In the genomic region with DNA sequence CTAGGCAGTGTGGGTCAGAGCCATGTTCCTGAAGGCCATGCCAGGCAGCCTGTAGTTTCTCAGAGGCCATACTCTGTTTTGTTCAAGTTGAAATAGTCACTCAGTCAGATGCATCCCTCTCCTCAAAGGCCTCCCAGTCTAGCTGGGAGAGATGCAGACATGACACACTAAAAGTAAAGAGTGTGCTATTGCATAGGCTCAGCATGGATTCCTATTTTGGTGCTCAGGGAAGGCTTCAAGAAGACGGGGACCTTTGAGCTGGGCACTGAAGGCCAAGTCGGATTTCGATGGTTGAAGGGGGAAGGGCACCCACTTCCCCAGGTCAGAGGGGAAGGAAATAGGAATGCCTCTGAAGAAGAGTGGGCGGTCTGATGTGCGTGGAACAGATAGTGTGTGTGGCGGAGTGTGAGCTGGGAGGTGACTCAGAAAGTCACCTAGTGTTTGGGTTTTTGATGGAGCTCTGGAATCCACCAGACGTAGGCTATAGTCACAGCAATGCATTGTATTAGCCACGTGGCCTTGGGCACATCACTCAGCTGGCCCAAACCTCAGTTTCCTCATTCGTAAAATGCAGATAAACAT, we compare ENCODE assay signal across 14 cellular contexts.
"Had no signal": no experiment of that assay in that cellular context is flagged by ENCODE, and none has a peak within 500 bp of the region (broad histone marks: within the 10 kb centered on the region; RNA-seq: fewer than 3 reads in every experiment).

No MANE protein-coding gene starts in this region.

- DNase-seq: cortex of kidney; effector memory CD4-positive, alpha-beta T cell; heart right ventricle; mammary epithelial cell; naive thymus-derived CD4-positive, alpha-beta T cell; sigmoid colon; stimulated activated naive CD4-positive, alpha-beta T cell treated with Interleukin-2 at 50 U/mL for 16 hours; transverse colon had no signal

- FAIRE-seq: endometrium, frontal cortex, islet of Langerhans had no signal

- H3K36me3 ChIP-seq: heart right ventricle, neutrophil, sigmoid colon, thoracic aorta, transverse colon had no signal

- H3K9me3 Mint-ChIP-seq: naive thymus-derived CD4-positive, alpha-beta T cell had no signal

- H3K36me3 Mint-ChIP-seq: naive thymus-derived CD4-positive, alpha-beta T cell had no signal

- H3K27me3 ChIP-seq: sigmoid colon, transverse colon had no signal

- H3K4me3 ChIP-seq: heart right ventricle, sigmoid colon, skin epidermis, thoracic aorta, transverse colon had no signal

- H3K9me3 ChIP-seq: heart right ventricle, neutrophil, sigmoid colon, thoracic aorta, transverse colon had no signal

- H3K4me3 Mint-ChIP-seq: naive thymus-derived CD4-positive, alpha-beta T cell had no signal

- H3K27ac ChIP-seq: heart right ventricle, neutrophil, sigmoid colon, skin epidermis, thoracic aorta, transverse colon had no signal
